16 cellular contexts compared by ENCODE assay signal in the genomic region with DNA sequence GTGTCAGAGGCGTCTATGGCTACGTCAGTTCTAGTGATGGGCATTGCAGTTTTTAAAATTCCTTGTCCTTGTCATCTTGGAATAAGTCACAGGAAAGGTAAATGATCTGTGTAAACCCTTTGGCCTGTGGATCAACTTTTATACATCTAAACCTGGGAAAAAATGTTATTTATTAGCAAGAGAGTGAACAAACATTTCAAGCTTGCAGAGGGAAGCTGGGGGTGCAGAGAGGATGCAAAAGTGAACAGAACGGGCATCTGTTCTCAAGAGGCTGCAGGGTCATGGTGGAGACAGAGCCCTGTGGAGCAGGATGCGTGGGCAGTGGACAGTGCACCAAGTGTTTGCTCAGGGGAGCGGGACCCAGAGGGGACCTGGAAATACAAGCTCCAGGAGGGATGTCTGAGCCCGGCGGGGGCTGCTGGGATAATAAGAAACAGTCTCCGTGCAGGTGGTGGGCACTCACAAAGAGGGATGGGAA.
DNase-seq lines count a peak whose midpoint lies in the region; ATAC-seq, FAIRE-seq and TF ChIP-seq lines count a peak whose summit lies in the region.
"Had no signal": no experiment of that assay in that cellular context is flagged by ENCODE, and none has a peak within 500 bp of the region (broad histone marks: within the 10 kb centered on the region; RNA-seq: fewer than 3 reads in every experiment).

No MANE protein-coding gene starts in this region.

- in situ Hi-C loops in HepG2 (cut with HindIII; ENCODE audit: extremely low pct_ligation_motif_present, low pct_unique_long_range_greater_than_20kb) = no loop called here

- no peak for DNase-seq in activated T-cell treated with anti-CD3 and anti-CD28 coated beads, Interleukin-2, amount 50 U/mL, for 72 hours
- DNase-seq in activated T-cell treated with anti-CD3 and anti-CD28 coated beads for 4 hours (no peak), HepG2 (ENCODE audit: low spot score) (no peak), upper lobe of left lung (no peak), DMS53 (lab: John Stamatoyannopoulos, UW) (no peak), cerebellar nuclear complex (lab: John Stamatoyannopoulos, UW) (no peak), erythroblast (lab: John Stamatoyannopoulos, UW) (no peak)
- no peak for DNase-seq in activated naive CD8-positive, alpha-beta T cell treated with anti-CD3 and anti-CD28 coated beads, Interleukin-2, amount 10 ng/mL, durations not matched to agents 7 days and 5 days
- DNase-seq: activated CD8-positive, alpha-beta memory T cell treated with anti-CD3 and anti-CD28 coated beads for 24 hours; activated naive CD4-positive, alpha-beta T cell; DMS79 treated with DMSO at 0.1 percent for 48 hours; NCI-H1048; T-helper 9 cell had no signal

- TF ChIP-seq EP300 in HepG2 (IDR thresholded peaks at IDR 0.05; ENCODE audit: low read depth in 2 of 2, low read length in 2 of 2) = no peak
- no peak for TF ChIP-seq EP300 in HepG2 (CRISPR knock-in tag; IDR thresholded peaks at IDR 0.05; ENCODE audit: borderline replicate concordance)
- TF ChIP-seq EP300 in upper lobe of left lung (IDR thresholded peaks at IDR 0.05) = no peak

- no peak overlapping the region for H3K27ac Mint-ChIP-seq in activated T-cell treated with anti-CD3 and anti-CD28 coated beads, Interleukin-2, amount 50 U/mL, for 72 hours
- H3K27ac Mint-ChIP-seq in activated naive CD8-positive, alpha-beta T cell treated with anti-CD3 and anti-CD28 coated beads, Interleukin-2, amount 10 ng/mL, durations not matched to agents 7 days and 5 days = peak overlapping the region; percentile 70
- H3K27ac Mint-ChIP-seq: memory B cell had no signal

- H3K4me1 Mint-ChIP-seq in activated T-cell treated with anti-CD3 and anti-CD28 coated beads, Interleukin-2, amount 50 U/mL, for 72 hours (ENCODE audit: low read depth) = peaks cover 30% of the 10 kb centered on the region
- H3K4me1 Mint-ChIP-seq in activated naive CD8-positive, alpha-beta T cell treated with anti-CD3 and anti-CD28 coated beads, Interleukin-2, amount 10 ng/mL, durations not matched to agents 7 days and 5 days = peaks cover 19% of the 10 kb centered on the region

- no peaks in the 10 kb centered on the region for H3K36me3 Mint-ChIP-seq in activated T-cell treated with anti-CD3 and anti-CD28 coated beads, Interleukin-2, amount 50 U/mL, for 72 hours (ENCODE audit: insufficient read depth in 2 of 2)
- H3K36me3 Mint-ChIP-seq in activated naive CD8-positive, alpha-beta T cell treated with anti-CD3 and anti-CD28 coated beads, Interleukin-2, amount 10 ng/mL, durations not matched to agents 7 days and 5 days = peaks cover 2% of the 10 kb centered on the region
- H3K36me3 Mint-ChIP-seq: memory B cell had no signal

- H3K4me2 ChIP-seq in HepG2 (ENCODE audit: low read depth, low read length) = peak overlapping the region; percentile 43

- peaks cover 4% of the 10 kb centered on the region for H3K79me2 ChIP-seq in HepG2 (ENCODE audit: insufficient read depth, low read length)
- H3K79me2 ChIP-seq: parathyroid adenoma had no signal

- peak overlapping the region; percentile 39 to 70 for H3K4me3 Mint-ChIP-seq in activated T-cell treated with anti-CD3 and anti-CD28 coated beads, Interleukin-2, amount 50 U/mL, for 72 hours
- H3K4me3 Mint-ChIP-seq in activated naive CD8-positive, alpha-beta T cell treated with anti-CD3 and anti-CD28 coated beads, Interleukin-2, amount 10 ng/mL, durations not matched to agents 7 days and 5 days = peak overlapping the region; percentile 44
- H3K4me3 Mint-ChIP-seq: memory B cell had no signal

- no peak for TF ChIP-seq CTCF in HepG2 (CRISPR knock-in tag; IDR thresholded peaks at IDR 0.05)
- TF ChIP-seq CTCF in upper lobe of left lung (IDR thresholded peaks at IDR 0.05) = no peak

- CTCF ChIA-PET in HepG2 (lab: Yijun Ruan, JAX; ENCODE audit: low intra/inter-chr PET ratio, low total read pairs) = no interaction called here

- H3K27ac ChIP-seq in HepG2 (ENCODE audit: extremely low read length, insufficient read depth, low read length) (peak overlapping the region; percentile 87), upper lobe of left lung (peak overlapping the region; percentile 76 to 91 (median 84))
- H3K27ac ChIP-seq: HL-60, parathyroid adenoma had no signal

- peaks cover 75% of the 10 kb centered on the region for H3K4me1 ChIP-seq in HepG2 (ENCODE audit: insufficient read depth, low read length)
- peaks cover 37 to 39% (median 38%) of the 10 kb centered on the region in 4 donors for H3K4me1 ChIP-seq in upper lobe of left lung
- H3K4me1 ChIP-seq: parathyroid adenoma had no signal

- FAIRE-seq in HepG2 (lab: Jason Lieb, UNC) = no peak

- no peaks in the 10 kb centered on the region for H3K9me3 Mint-ChIP-seq in activated T-cell treated with anti-CD3 and anti-CD28 coated beads, Interleukin-2, amount 50 U/mL, for 72 hours
- H3K9me3 Mint-ChIP-seq in activated naive CD8-positive, alpha-beta T cell treated with anti-CD3 and anti-CD28 coated beads, Interleukin-2, amount 10 ng/mL, durations not matched to agents 7 days and 5 days = peaks cover 2% of the 10 kb centered on the region
- H3K9me3 Mint-ChIP-seq: memory B cell had no signal

- no peaks in the 10 kb centered on the region for H3K27me3 ChIP-seq in HepG2 (ENCODE audit: control insufficient read depth in 1 of 2, insufficient read depth in 2 of 2, low read length in 2 of 2)
- H3K27me3 ChIP-seq in upper lobe of left lung = no peaks in the 10 kb centered on the region

- TF ChIP-seq POLR2A in HepG2 (IDR thresholded peaks at IDR 0.05; ENCODE audit: insufficient read depth in 1 of 2, low read depth in 2 of 2, low read length in 2 of 2) (no peak), upper lobe of left lung (IDR thresholded peaks at IDR 0.05) (no peak), erythroblast (IDR thresholded peaks at IDR 0.05; ENCODE audit: low read length) (no peak)

- H3K9ac ChIP-seq in HepG2 (ENCODE audit: insufficient read depth, low read depth, low read length) = peak overlapping the region; percentile 52
- H3K9ac ChIP-seq: parathyroid adenoma had no signal

- no peak overlapping the region for H2AFZ ChIP-seq in HepG2 (ENCODE audit: low read length)
- H2AFZ ChIP-seq: parathyroid adenoma had no signal

- intact Hi-C loops in HepG2 (cut with micrococcal nuclease; ENCODE audit: unreplicated experiment) = loop anchor here (1.0 to 2.0 kb wide), 3 partner anchors 58 to 185 kb away; no protein-coding TSS in a partner anchor

- ATAC-seq in activated T-cell treated with anti-CD3 and anti-CD28 coated beads, Interleukin-2, amount 50 U/mL, for 72 hours (replicated peaks in 1 of 2) = no peak
- no peak for ATAC-seq in activated naive CD8-positive, alpha-beta T cell treated with anti-CD3 and anti-CD28 coated beads, Interleukin-2, amount 10 ng/mL, durations not matched to agents 7 days and 5 days (ENCODE audit: low read depth)
- peak; percentile 32 for ATAC-seq in HepG2
- ATAC-seq in upper lobe of left lung (ENCODE audit: low FRiP score in 2 of 2) = no peak

- no peaks in the 10 kb centered on the region for H3K9me3 ChIP-seq in HepG2 (ENCODE audit: low read length)
- no peaks in the 10 kb centered on the region for H3K9me3 ChIP-seq in upper lobe of left lung

- 72% methylated on average over 8 of the region's 8 CpGs for WGBS in HepG2 (ENCODE audit: low lambda C conversion rate)
- WGBS in upper lobe of left lung, 2 donors = 74 to 84% methylated on average over 8 of the region's 8 CpGs

- H3K4me3 ChIP-seq in HepG2 (replicated peaks in 1 of 3; ENCODE audit: insufficient read depth in 1 of 3, low read depth in 2 of 3, low read length in 3 of 3) (no peak overlapping the region), upper lobe of left lung (no peak overlapping the region)

- no peak for TF ChIP-seq RAD21 in HepG2 (CRISPR knock-in tag; IDR thresholded peaks at IDR 0.05)

- H3K36me3 ChIP-seq in HepG2 (replicated peaks in 1 of 2; ENCODE audit: control insufficient read depth in 1 of 2, insufficient read depth in 2 of 2, low read length in 2 of 2) (no peaks in the 10 kb centered on the region; a peak in 1 of 5 replicates), upper lobe of left lung (no peaks in the 10 kb centered on the region)

- peaks cover 64% of the 10 kb centered on the region for H3K27me3 Mint-ChIP-seq in activated T-cell treated with anti-CD3 and anti-CD28 coated beads, Interleukin-2, amount 50 U/mL, for 72 hours (ENCODE audit: low read depth)
- H3K27me3 Mint-ChIP-seq in activated naive CD8-positive, alpha-beta T cell treated with anti-CD3 and anti-CD28 coated beads, Interleukin-2, amount 10 ng/mL, durations not matched to agents 7 days and 5 days = peaks cover 37% of the 10 kb centered on the region

- BruUV-seq in HepG2 (replicated peaks; lab: Mats Ljungman, UMichigan) = no TSS peak

- POLR2A ChIA-PET in activated naive CD8-positive, alpha-beta T cell treated with anti-CD3 and anti-CD28 coated beads, Interleukin-2, amount 10 ng/mL, durations not matched to agents 7 days and 5 days (lab: Charles Lee) = no interaction called here
- POLR2A ChIA-PET in HepG2 (lab: Yijun Ruan, JAX) = interaction anchor here (1.2 to 4.5 kb wide), 14 partner anchors 9 to 186 kb away, joined by 3 to 48 read pairs (median 8); partner anchors contain the start of gene ERRFI1

- H4K20me1 ChIP-seq in HepG2 (ENCODE audit: insufficient read depth, low read length) = no peaks in the 10 kb centered on the region

TF ChIP-seq in HepG2, 621 proteins besides CTCF, POLR2A, EP300 and RAD21 (continues in another document):
- TF ChIP-seq ZSCAN12 (CRISPR knock-in tag; IDR thresholded peaks at IDR 0.05) (0 out of 2 replicates have a peak, but pooled peaks have one; percentile 1), ZNF337 (CRISPR knock-in tag; IDR thresholded peaks at IDR 0.05; ENCODE audit: borderline replicate concordance, low read depth) (peak; percentile 14; the same call in 1 of the 2 replicates), TEAD3 (CRISPR knock-in tag; optimal IDR thresholded peaks at IDR 0.05; ENCODE audit: borderline replicate concordance) (no peak)
- TF ChIP-seq, protein P1, sequence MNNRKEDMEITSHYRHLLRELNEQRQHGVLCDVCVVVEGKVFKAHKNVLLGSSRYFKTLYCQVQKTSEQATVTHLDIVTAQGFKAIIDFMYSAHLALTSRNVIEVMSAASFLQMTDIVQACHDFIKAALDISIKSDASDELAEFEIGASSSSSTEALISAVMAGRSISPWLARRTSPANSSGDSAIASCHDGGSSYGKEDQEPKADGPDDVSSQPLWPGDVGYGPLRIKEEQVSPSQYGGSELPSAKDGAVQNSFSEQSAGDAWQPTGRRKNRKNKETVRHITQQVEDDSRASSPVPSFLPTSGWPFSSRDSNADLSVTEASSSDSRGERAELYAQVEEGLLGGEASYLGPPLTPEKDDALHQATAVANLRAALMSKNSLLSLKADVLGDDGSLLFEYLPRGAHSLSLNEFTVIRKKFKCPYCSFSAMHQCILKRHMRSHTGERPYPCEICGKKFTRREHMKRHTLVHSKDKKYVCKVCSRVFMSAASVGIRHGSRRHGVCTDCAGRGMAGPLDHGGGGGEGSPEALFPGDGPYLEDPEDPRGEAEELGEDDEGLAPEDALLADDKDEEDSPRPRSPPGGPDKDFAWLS (CRISPR knock-in tag; IDR thresholded peaks at IDR 0.05; ENCODE audit: borderline replicate concordance) = no peak
